8 cellular contexts compared by ENCODE assay signal in genomic region chr12:29782821-29783772, GRCh38. TPM values are rescaled to one million over a fixed set of nuclear protein-coding genes. Genes with fewer than 3 reads are reported as not detected.
A peak's percentile ranks its signal among the peaks of the same experiment; 100 is the strongest.
DNase-seq lines count a peak whose midpoint lies in the region; ATAC-seq and TF ChIP-seq lines count a peak whose summit lies in the region.

No MANE protein-coding gene starts in this region.

- peak overlapping the region; percentile 60 for H3K4me2 ChIP-seq in parathyroid adenoma (ENCODE audit: low read length)

- peaks cover 23% of the 10 kb centered on the region for H3K79me2 ChIP-seq in parathyroid adenoma

- H3K27ac Mint-ChIP-seq in activated CD4-positive, alpha-beta T cell treated with anti-CD3 and anti-CD28 coated beads, Interleukin-2, amount 10 ng/mL, durations not matched to agents 24 days and 14 days: peak overlapping the region; percentile 34
- H3K27ac Mint-ChIP-seq in activated CD4-positive, alpha-beta T cell treated with anti-CD3 and anti-CD28 coated beads, Interleukin-2, amount 10 ng/mL, durations not matched to agents 7 days and 5 days: no peak overlapping the region
- no peak overlapping the region for H3K27ac Mint-ChIP-seq in activated CD4-positive, alpha-beta memory T cell treated with anti-CD3 and anti-CD28 coated beads for 36 hours

- H2AFZ ChIP-seq in parathyroid adenoma: peak overlapping the region; percentile 73

- H3K9ac ChIP-seq in parathyroid adenoma: peak overlapping the region; percentile 67

- H3K4me3 ChIP-seq in cardiac muscle cell (peak overlapping the region; percentile 90), parathyroid adenoma (ENCODE audit: low read depth, low read length) (peak overlapping the region; percentile 63)

- no peaks in the 10 kb centered on the region for H3K36me3 Mint-ChIP-seq in activated CD4-positive, alpha-beta T cell treated with anti-CD3 and anti-CD28 coated beads, Interleukin-2, amount 10 ng/mL, durations not matched to agents 24 days and 14 days (ENCODE audit: low read depth)
- H3K36me3 Mint-ChIP-seq in activated CD4-positive, alpha-beta T cell treated with anti-CD3 and anti-CD28 coated beads, Interleukin-2, amount 10 ng/mL, durations not matched to agents 7 days and 5 days (ENCODE audit: low read depth): no peaks in the 10 kb centered on the region
- no peaks in the 10 kb centered on the region for H3K36me3 Mint-ChIP-seq in activated CD4-positive, alpha-beta memory T cell treated with anti-CD3 and anti-CD28 coated beads for 36 hours

- H3K9me3 ChIP-seq in cardiac muscle cell (ENCODE audit: low read depth): no peaks in the 10 kb centered on the region
- no peaks in the 10 kb centered on the region for H3K9me3 ChIP-seq in parathyroid adenoma (ENCODE audit: control insufficient read depth, low read length)

- H3K4me3 Mint-ChIP-seq in activated CD4-positive, alpha-beta T cell treated with anti-CD3 and anti-CD28 coated beads, Interleukin-2, amount 10 ng/mL, durations not matched to agents 24 days and 14 days: peak overlapping the region; percentile 62
- no peak overlapping the region for H3K4me3 Mint-ChIP-seq in activated CD4-positive, alpha-beta T cell treated with anti-CD3 and anti-CD28 coated beads, Interleukin-2, amount 10 ng/mL, durations not matched to agents 7 days and 5 days
- H3K4me3 Mint-ChIP-seq in activated CD4-positive, alpha-beta memory T cell treated with anti-CD3 and anti-CD28 coated beads for 36 hours: no peak overlapping the region

- no peaks in the 10 kb centered on the region for H3K36me3 ChIP-seq in cardiac muscle cell
- H3K36me3 ChIP-seq in parathyroid adenoma (ENCODE audit: control insufficient read depth, insufficient read depth, low read length): no peaks in the 10 kb centered on the region

- no peaks in the 10 kb centered on the region for H3K27me3 ChIP-seq in cardiac muscle cell
- no peaks in the 10 kb centered on the region for H3K27me3 ChIP-seq in parathyroid adenoma (ENCODE audit: control insufficient read depth, insufficient read depth, low read length)

- CTCF ChIA-PET in activated CD4-positive, alpha-beta T cell treated with anti-CD3 and anti-CD28 coated beads, Interleukin-2, amount 10 ng/mL, durations not matched to agents 7 days and 5 days (lab: Charles Lee): no interaction called here
- CTCF ChIA-PET in activated CD4-positive, alpha-beta memory T cell treated with anti-CD3 and anti-CD28 coated beads for 36 hours (lab: Charles Lee): no interaction called here

- intact Hi-C loops in activated CD4-positive, alpha-beta T cell treated with anti-CD3 and anti-CD28 coated beads, Interleukin-2, amount 10 ng/mL, durations not matched to agents 24 days and 14 days (cut with micrococcal nuclease): no loop called here
- intact Hi-C loops in activated CD4-positive, alpha-beta memory T cell treated with anti-CD3 and anti-CD28 coated beads for 36 hours (cut with micrococcal nuclease): no loop called here

- TF ChIP-seq CTCF in cardiac muscle cell (IDR thresholded peaks at IDR 0.05; ENCODE audit: low read depth, low read length) (no peak), parathyroid adenoma (IDR thresholded peaks at IDR 0.05) (no peak)

- peaks cover 7% of the 10 kb centered on the region for H3K4me1 Mint-ChIP-seq in activated CD4-positive, alpha-beta T cell treated with anti-CD3 and anti-CD28 coated beads, Interleukin-2, amount 10 ng/mL, durations not matched to agents 24 days and 14 days
- peaks cover 5% of the 10 kb centered on the region for H3K4me1 Mint-ChIP-seq in activated CD4-positive, alpha-beta T cell treated with anti-CD3 and anti-CD28 coated beads, Interleukin-2, amount 10 ng/mL, durations not matched to agents 7 days and 5 days
- H3K4me1 Mint-ChIP-seq in activated CD4-positive, alpha-beta memory T cell treated with anti-CD3 and anti-CD28 coated beads for 36 hours (ENCODE audit: low read depth): peaks cover 7% of the 10 kb centered on the region

- peak; percentile 24 for ATAC-seq in HG03354 (IDR thresholded peaks at IDR 0.05; ENCODE audit: poor library complexity, severe bottlenecking, unreplicated experiment)
- no peak for ATAC-seq in HG03521 (IDR thresholded peaks at IDR 0.05; ENCODE audit: unreplicated experiment)

- POLR2A ChIA-PET in activated CD4-positive, alpha-beta T cell treated with anti-CD3 and anti-CD28 coated beads, Interleukin-2, amount 10 ng/mL, durations not matched to agents 7 days and 5 days (lab: Charles Lee): no interaction called here
- POLR2A ChIA-PET in activated CD4-positive, alpha-beta memory T cell treated with anti-CD3 and anti-CD28 coated beads for 36 hours (lab: Charles Lee): no interaction called here

- H3K9me3 Mint-ChIP-seq in activated CD4-positive, alpha-beta T cell treated with anti-CD3 and anti-CD28 coated beads, Interleukin-2, amount 10 ng/mL, durations not matched to agents 24 days and 14 days: peaks cover 4% of the 10 kb centered on the region
- no peaks in the 10 kb centered on the region for H3K9me3 Mint-ChIP-seq in activated CD4-positive, alpha-beta T cell treated with anti-CD3 and anti-CD28 coated beads, Interleukin-2, amount 10 ng/mL, durations not matched to agents 7 days and 5 days
- no peaks in the 10 kb centered on the region for H3K9me3 Mint-ChIP-seq in activated CD4-positive, alpha-beta memory T cell treated with anti-CD3 and anti-CD28 coated beads for 36 hours

- H3K27ac ChIP-seq in cardiac muscle cell: peak overlapping the region; percentile 12
- H3K27ac ChIP-seq in parathyroid adenoma: peak overlapping the region; percentile 93

- DNase-seq in activated CD4-positive, alpha-beta T cell treated with anti-CD3 and anti-CD28 coated beads, Interleukin-2, amount 10 ng/mL, durations not matched to agents 24 days and 14 days: peak; percentile 58
- no peak for DNase-seq in activated CD4-positive, alpha-beta T cell treated with anti-CD3 and anti-CD28 coated beads, Interleukin-2, amount 10 ng/mL, durations not matched to agents 7 days and 5 days
- peak; percentile 10 for DNase-seq in activated CD4-positive, alpha-beta memory T cell treated with anti-CD3 and anti-CD28 coated beads for 36 hours
- DNase-seq in cardiac muscle cell (ENCODE audit: low read depth in 1 of 2, low spot score in 1 of 2): peak; percentile 63 to 69
- no peak for DNase-seq in OCI-M1 (lab: John Stamatoyannopoulos, UW)

- H3K4me1 ChIP-seq in cardiac muscle cell (ENCODE audit: low read depth) (peaks cover 6% of the 10 kb centered on the region), parathyroid adenoma (peaks cover 20% of the 10 kb centered on the region)

- H3K27me3 Mint-ChIP-seq in activated CD4-positive, alpha-beta T cell treated with anti-CD3 and anti-CD28 coated beads, Interleukin-2, amount 10 ng/mL, durations not matched to agents 24 days and 14 days: peaks cover 39% of the 10 kb centered on the region
- peaks cover 49% of the 10 kb centered on the region for H3K27me3 Mint-ChIP-seq in activated CD4-positive, alpha-beta T cell treated with anti-CD3 and anti-CD28 coated beads, Interleukin-2, amount 10 ng/mL, durations not matched to agents 7 days and 5 days
- peaks cover 41% of the 10 kb centered on the region for H3K27me3 Mint-ChIP-seq in activated CD4-positive, alpha-beta memory T cell treated with anti-CD3 and anti-CD28 coated beads for 36 hours

RNA-seq across cellular contexts. Expression of gene TMTC1, which starts 0.6 kb away (rescaled TPM):
- total RNA-seq in activated CD4-positive, alpha-beta T cell treated with anti-CD3 and anti-CD28 coated beads, Interleukin-2, amount 10 ng/mL, durations not matched to agents 24 days and 14 days: 0.49 and 0.73 TPM in 2 replicates
- total RNA-seq in activated CD4-positive, alpha-beta T cell treated with anti-CD3 and anti-CD28 coated beads, Interleukin-2, amount 10 ng/mL, durations not matched to agents 7 days and 5 days: not detected
- under 1 TPM; 0.15 to 0.17 TPM for total RNA-seq in activated CD4-positive, alpha-beta memory T cell treated with anti-CD3 and anti-CD28 coated beads for 36 hours
- 25.3 and 30.3 TPM in 2 replicates for total RNA-seq in cardiac muscle cell
- polyA plus RNA-seq in cardiac muscle cell: 16.0 and 17.4 TPM in 2 replicates

Comparison
In these comparisons a context has a peak if more than half of its experiments do, and no peak if none do; other contexts are left out.
1. DNase-seq: peak in activated CD4-positive, alpha-beta T cell treated with anti-CD3 and anti-CD28 coated beads, Interleukin-2, amount 10 ng/mL, durations not matched to agents 24 days and 14 days (single experiment), activated CD4-positive, alpha-beta memory T cell treated with anti-CD3 and anti-CD28 coated beads for 36 hours (single experiment) and cardiac muscle cell (2 of 2); none in activated CD4-positive, alpha-beta T cell treated with anti-CD3 and anti-CD28 coated beads, Interleukin-2, amount 10 ng/mL, durations not matched to agents 7 days and 5 days (single experiment) and OCI-M1 (single experiment).
2. RNA of gene TMTC1, which starts 0.6 kb away (total RNA-seq): 25.3 to 30.3 TPM in cardiac muscle cell; 0.49 to 0.73 TPM in activated CD4-positive, alpha-beta T cell treated with anti-CD3 and anti-CD28 coated beads, Interleukin-2, amount 10 ng/mL, durations not matched to agents 24 days and 14 days, 0.15 to 0.17 TPM in activated CD4-positive, alpha-beta memory T cell treated with anti-CD3 and anti-CD28 coated beads for 36 hours and not detected in activated CD4-positive, alpha-beta T cell treated with anti-CD3 and anti-CD28 coated beads, Interleukin-2, amount 10 ng/mL, durations not matched to agents 7 days and 5 days; every median in the first group is over 10 times any median in the second.